Comparison of ENCODE assay signal across 8 cellular contexts in genomic region chr2:43193996-43194869, GRCh38. TPM values are rescaled to one million over a fixed set of nuclear protein-coding genes. Genes with fewer than 3 reads are reported as not detected.
DNase-seq lines count a peak whose midpoint lies in the region; ATAC-seq and TF ChIP-seq lines count a peak whose summit lies in the region.

No MANE protein-coding gene starts in this region.

- H3K27ac Mint-ChIP-seq in activated CD4-positive, alpha-beta memory T cell treated with anti-CD3 and anti-CD28 coated beads for 36 hours: peak overlapping the region; percentile 97
- H3K27ac Mint-ChIP-seq in neural crest cell (ENCODE audit: unreplicated experiment) (peak overlapping the region; percentile 93), osteocyte (ENCODE audit: unreplicated experiment) (no peak overlapping the region)

- ATAC-seq in GM18873 (IDR thresholded peaks at IDR 0.05; ENCODE audit: low FRiP score, unreplicated experiment): peak; percentile 61
- peak; percentile 71 for ATAC-seq in HG02759 (IDR thresholded peaks at IDR 0.05; ENCODE audit: unreplicated experiment)

- CTCF ChIA-PET in activated CD4-positive, alpha-beta memory T cell treated with anti-CD3 and anti-CD28 coated beads for 36 hours (lab: Charles Lee): interaction anchor here (0.6 to 2.7 kb wide), 12 partner anchors 15 to 290 kb away, joined by 3 to 11 read pairs (median 4); partner anchors contain the start of gene ZFP36L2

- intact Hi-C loops in activated CD4-positive, alpha-beta memory T cell treated with anti-CD3 and anti-CD28 coated beads for 36 hours (cut with micrococcal nuclease): no loop called here

- no peak for TF ChIP-seq CTCF in neural crest cell (conservative IDR thresholded peaks at IDR 0.05)
- no peak for TF ChIP-seq CTCF in osteocyte (IDR thresholded peaks at IDR 0.05)

- no peaks in the 10 kb centered on the region for H3K27me3 Mint-ChIP-seq in activated CD4-positive, alpha-beta memory T cell treated with anti-CD3 and anti-CD28 coated beads for 36 hours
- H3K27me3 Mint-ChIP-seq in neural crest cell (ENCODE audit: low read depth) (no peaks in the 10 kb centered on the region), osteocyte (ENCODE audit: unreplicated experiment) (no peaks in the 10 kb centered on the region)

- peaks cover 57% of the 10 kb centered on the region for H3K4me1 Mint-ChIP-seq in activated CD4-positive, alpha-beta memory T cell treated with anti-CD3 and anti-CD28 coated beads for 36 hours (ENCODE audit: low read depth)
- peaks cover 28% of the 10 kb centered on the region for H3K4me1 Mint-ChIP-seq in neural crest cell
- H3K4me1 Mint-ChIP-seq in osteocyte (ENCODE audit: unreplicated experiment): peaks cover 14% of the 10 kb centered on the region

- POLR2A ChIA-PET in activated CD4-positive, alpha-beta memory T cell treated with anti-CD3 and anti-CD28 coated beads for 36 hours (lab: Charles Lee): interaction anchor here (0.7 to 4.4 kb wide), 8 partner anchors 10 to 61 kb away, joined by 3 to 33 read pairs (median 6); no protein-coding TSS in a partner anchor

- H3K36me3 Mint-ChIP-seq in activated CD4-positive, alpha-beta memory T cell treated with anti-CD3 and anti-CD28 coated beads for 36 hours: no peaks in the 10 kb centered on the region
- H3K36me3 Mint-ChIP-seq in neural crest cell (ENCODE audit: low read depth) (no peaks in the 10 kb centered on the region), osteocyte (ENCODE audit: unreplicated experiment) (no peaks in the 10 kb centered on the region)

- no peak for DNase-seq in activated CD4-positive, alpha-beta memory T cell treated with anti-CD3 and anti-CD28 coated beads for 36 hours
- DNase-seq in neural crest cell (ENCODE audit: low read depth, low spot score): no peak
- DNase-seq in osteocyte (ENCODE audit: extremely low spot score, unreplicated experiment): no peak
- no peak for DNase-seq in H4 (ENCODE audit: low spot score)
- DNase-seq in midbrain (lab: John Stamatoyannopoulos, UW): no peak
- no peak for DNase-seq in islet precursor cell

- H3K9me3 Mint-ChIP-seq in activated CD4-positive, alpha-beta memory T cell treated with anti-CD3 and anti-CD28 coated beads for 36 hours: no peaks in the 10 kb centered on the region
- H3K9me3 Mint-ChIP-seq in neural crest cell (no peaks in the 10 kb centered on the region), osteocyte (ENCODE audit: unreplicated experiment) (no peaks in the 10 kb centered on the region)

- peak overlapping the region; percentile 77 for H3K4me3 Mint-ChIP-seq in activated CD4-positive, alpha-beta memory T cell treated with anti-CD3 and anti-CD28 coated beads for 36 hours
- H3K4me3 Mint-ChIP-seq in neural crest cell: no peak overlapping the region
- H3K4me3 Mint-ChIP-seq in osteocyte (ENCODE audit: unreplicated experiment): no peak overlapping the region

RNA-seq across cellular contexts. Expression of gene ZFP36L2, which starts 32.2 kb away (rescaled TPM):
- total RNA-seq in activated CD4-positive, alpha-beta memory T cell treated with anti-CD3 and anti-CD28 coated beads for 36 hours: 10 to 100 TPM; 78.4 to 79.8 TPM
- total RNA-seq in neural crest cell (39.8 and 39.9 TPM in 2 replicates), osteocyte (87.9 and 88.0 TPM in 2 replicates)
- total RNA-seq in H4 (2014; rRNA removed; shearing (Covaris generic)): 1.2 and 2.1 TPM in 2 replicates

Comparison
In these comparisons a context has a peak if more than half of its experiments do, and no peak if none do; other contexts are left out.
1. RNA of gene ZFP36L2, which starts 32.2 kb away (total RNA-seq): 87.9 to 88.0 TPM in osteocyte, 78.4 to 79.8 TPM in activated CD4-positive, alpha-beta memory T cell treated with anti-CD3 and anti-CD28 coated beads for 36 hours and 39.8 to 39.9 TPM in neural crest cell; 1.2 to 2.1 TPM in H4; every median in the first group is over 10 times any median in the second.